In the genomic region with DNA sequence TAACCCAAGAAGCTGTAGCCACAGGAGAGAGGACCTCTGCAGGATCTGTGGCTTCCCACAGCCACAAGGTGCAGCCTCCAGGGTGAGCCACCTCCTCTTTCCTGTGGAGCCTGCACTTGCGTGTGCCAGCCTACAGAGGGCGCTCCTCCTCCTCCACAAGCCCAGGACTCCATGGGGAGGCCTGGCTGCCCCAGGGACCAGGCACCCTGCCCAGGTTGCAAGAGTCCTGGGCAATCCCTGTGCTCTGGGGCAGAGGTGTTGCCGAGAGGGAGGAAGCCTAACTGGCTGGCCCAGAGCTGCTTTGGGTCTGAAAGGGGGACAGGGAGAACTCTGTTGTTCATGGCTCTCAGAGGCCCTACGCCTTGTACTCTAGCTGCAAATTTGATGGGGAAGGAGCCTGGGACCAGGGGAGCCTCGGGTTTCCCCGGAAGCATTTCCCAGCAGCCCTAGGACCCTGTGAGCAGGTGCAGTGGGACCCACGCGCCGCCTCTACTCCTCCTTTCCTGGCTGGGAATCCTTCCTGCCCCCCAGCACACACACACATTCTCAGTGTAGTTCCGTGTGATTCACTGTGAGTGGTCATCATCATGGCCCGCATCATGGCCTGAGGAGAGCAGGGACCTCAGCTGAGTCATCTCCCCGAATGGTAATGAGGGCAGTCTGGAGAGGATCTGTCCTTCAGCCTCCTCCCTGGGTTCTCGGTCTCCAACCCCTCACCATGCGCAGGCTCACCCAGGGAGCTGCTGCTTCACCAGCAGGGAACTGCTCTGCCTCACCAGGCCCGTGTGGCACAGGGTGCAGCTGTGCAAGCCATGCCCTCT, we compare ENCODE assay signal across 8 cellular contexts. TPM values are rescaled to one million over a fixed set of nuclear protein-coding genes. Genes with fewer than 3 reads are reported as not detected.
DNase-seq lines count a peak whose midpoint lies in the region; ATAC-seq and TF ChIP-seq lines count a peak whose summit lies in the region.

No MANE protein-coding gene starts in this region.

- no peaks in the 10 kb centered on the region for H3K4me1 ChIP-seq in CD8-positive, alpha-beta T cell (ENCODE audit: insufficient read depth, low read length)
- H3K4me1 ChIP-seq in adipocyte (ENCODE audit: control insufficient read depth, insufficient read depth, low read length) (peaks cover 29% of the 10 kb centered on the region), right cardiac atrium (ENCODE audit: control insufficient read depth, insufficient read depth, low read length) (no peaks in the 10 kb centered on the region)

- no peaks in the 10 kb centered on the region for H3K27me3 ChIP-seq in CD8-positive, alpha-beta T cell (ENCODE audit: insufficient read depth, low read length)
- no peaks in the 10 kb centered on the region for H3K27me3 ChIP-seq in adipocyte (replicated peaks; ENCODE audit: control insufficient read depth, insufficient read depth, low read length)
- no peaks in the 10 kb centered on the region for H3K27me3 ChIP-seq in right cardiac atrium (ENCODE audit: control insufficient read depth, insufficient read depth)

- no peak overlapping the region for H3K27ac ChIP-seq in CD8-positive, alpha-beta T cell (ENCODE audit: low read depth, low read length)
- no peak overlapping the region for H3K27ac ChIP-seq in right cardiac atrium (ENCODE audit: low read length)

- no peaks in the 10 kb centered on the region for H3K9me3 Mint-ChIP-seq in CD8-positive, alpha-beta T cell

- DNase-seq in CD8-positive, alpha-beta T cell = peak; percentile 7 to 59 (median 35)
- DNase-seq in HK-2 (ENCODE audit: unreplicated experiment) (peak; percentile 74), SKM-1 treated with dmso at 0.1 percent for 144 hours (lab: John Stamatoyannopoulos, UW; ENCODE audit: unreplicated experiment) (peak; percentile 60), adipocyte (ENCODE audit: low read depth) (peak; percentile 80), right cardiac atrium (peak; percentile 27 to 71 (median 69))
- peak; percentile 69 for DNase-seq in stimulated activated CD4-positive, alpha-beta T cell treated with anti-CD3 and anti-CD28 coated beads, Interleukin-15, amount 100 ng/mL, for 24 hours

- no peak overlapping the region for H3K9ac ChIP-seq in adipocyte (ENCODE audit: low read length)

- H3K4me1 Mint-ChIP-seq in CD8-positive, alpha-beta T cell (ENCODE audit: low read depth) = no peaks in the 10 kb centered on the region

- POLR2A ChIA-PET in CD8-positive, alpha-beta T cell (lab: Charles Lee) = no interaction called here

- no peak overlapping the region for H3K27ac Mint-ChIP-seq in CD8-positive, alpha-beta T cell

- H3K9me3 ChIP-seq in CD8-positive, alpha-beta T cell (ENCODE audit: low read length) = no peaks in the 10 kb centered on the region
- H3K9me3 ChIP-seq in adipocyte (ENCODE audit: control insufficient read depth, low read length) (no peaks in the 10 kb centered on the region), right cardiac atrium (ENCODE audit: control insufficient read depth, low read length) (no peaks in the 10 kb centered on the region)

- no peak overlapping the region for H3K4me3 ChIP-seq in CD8-positive, alpha-beta T cell (ENCODE audit: low read depth, low read length)
- no peak overlapping the region for H3K4me3 ChIP-seq in adipocyte (ENCODE audit: low read length)
- H3K4me3 ChIP-seq in right cardiac atrium (ENCODE audit: low read length) = no peak overlapping the region

- ATAC-seq in CD8-positive, alpha-beta T cell = peak; percentile 63
- ATAC-seq in right cardiac atrium = peak; percentile 58 to 67
- no peak for ATAC-seq in GM19351 (IDR thresholded peaks at IDR 0.05; ENCODE audit: unreplicated experiment)
- no peak for ATAC-seq in HG03460 (IDR thresholded peaks at IDR 0.05; ENCODE audit: unreplicated experiment)

- TF ChIP-seq CTCF in CD8-positive, alpha-beta T cell (IDR thresholded peaks at IDR 0.05) = peak; percentile 57

- WGBS in right cardiac atrium = 73% methylated on average over 15 of the region's 15 CpGs

- H3K36me3 ChIP-seq in CD8-positive, alpha-beta T cell (ENCODE audit: insufficient read depth, low read length) = no peaks in the 10 kb centered on the region
- no peaks in the 10 kb centered on the region for H3K36me3 ChIP-seq in adipocyte (ENCODE audit: control insufficient read depth, insufficient read depth, low read length, severe bottlenecking)

- H3K4me3 Mint-ChIP-seq in CD8-positive, alpha-beta T cell = no peak overlapping the region

- CTCF ChIA-PET in CD8-positive, alpha-beta T cell (lab: Charles Lee) = interaction anchor here (1.0 to 1.3 kb wide), 3 partner anchors 8 to 13 kb away, joined by 3 to 5 read pairs (median 3); no protein-coding TSS in a partner anchor

- H3K36me3 Mint-ChIP-seq in CD8-positive, alpha-beta T cell = no peaks in the 10 kb centered on the region

- no peaks in the 10 kb centered on the region for H3K27me3 Mint-ChIP-seq in CD8-positive, alpha-beta T cell (ENCODE audit: low read depth)

- intact Hi-C loops in CD8-positive, alpha-beta T cell (cut with DNase I, micrococcal nuclease) = no loop called here
- intact Hi-C loops in right cardiac atrium (cut with DNase I) = no loop called here

RNA-seq across cellular contexts. Expression of gene TBC1D21, which starts 24.3 kb away (rescaled TPM):
- not detected for total RNA-seq in CD8-positive, alpha-beta T cell
- not detected for total RNA-seq in right cardiac atrium
- not detected for polyA plus RNA-seq in right cardiac atrium

RNA-seq across cellular contexts. Expression of gene LOXL1, which starts 28.6 kb away (rescaled TPM):
- 1 to 10 TPM; 1.1 to 2.2 TPM for total RNA-seq in CD8-positive, alpha-beta T cell
- 10 to 100 TPM; 17.4 to 41.0 (median 18.6) TPM for total RNA-seq in right cardiac atrium
- polyA plus RNA-seq in right cardiac atrium = 29.8 TPM

Comparison
In these comparisons a context has a peak if more than half of its experiments do, and no peak if none do; other contexts are left out.
1. ATAC-seq: peak in CD8-positive, alpha-beta T cell (single experiment) and right cardiac atrium (2 of 2); none in GM19351 (single experiment) and HG03460 (single experiment).
2. RNA of gene LOXL1, which starts 28.6 kb away (total RNA-seq): 17.4 to 41.0 TPM in right cardiac atrium; 1.1 to 2.2 TPM in CD8-positive, alpha-beta T cell; every median in the first group is over 4 times any median in the second.
3. Peak in every context shown above with its lines, with median percentiles within 50 percentile points of each other: DNase-seq.